16 cellular contexts compared by ENCODE assay signal in genomic region chr6:100553243-100553642, GRCh38.
DNase-seq lines count a peak whose midpoint lies in the region; ATAC-seq lines count a peak whose summit lies in the region.
"Had no signal": no experiment of that assay in that cellular context is flagged by ENCODE, and none has a peak within 500 bp of the region (broad histone marks: within the 10 kb centered on the region; RNA-seq: fewer than 3 reads in every experiment).

No MANE protein-coding gene starts in this region.

- ATAC-seq in HG03520 (IDR thresholded peaks at IDR 0.05; ENCODE audit: unreplicated experiment): no peak
- ATAC-seq: A549; activated CD4-positive, alpha-beta T cell treated with anti-CD3 and anti-CD28 coated beads for 36 hours had no signal

- peak; percentile 7 for DNase-seq in NCI-H2196 (lab: John Stamatoyannopoulos, UW; ENCODE audit: unreplicated experiment)
- no peak for DNase-seq in NCI-H2196 treated with DMSO at 0.1 percent for 48 hours (lab: John Stamatoyannopoulos, UW; ENCODE audit: unreplicated experiment)
- DNase-seq in NCI-H146 (lab: John Stamatoyannopoulos, UW): peak; percentile 98
- peak; percentile 2 for DNase-seq in SK-N-DZ (ENCODE audit: low spot score)
- peak; percentile 2 for DNase-seq in retina
- DNase-seq in NK-92 treated with Interleukin-12 subunit alpha and Interleukin-12 subunit beta, amount 100 ng/mL, for 24 hours (lab: John Stamatoyannopoulos, UW): no peak
- DNase-seq in ecto neural progenitor cell (ENCODE audit: low spot score): no peak
- DNase-seq: activated CD4-positive, alpha-beta T cell treated with anti-CD3 and anti-CD28 coated beads for 36 hours; brain microvascular endothelial cell; foreskin melanocyte; GDM1; kidney glomerular epithelial cell; NCI-H2107; SW 1271 had no signal

Comparison
In these comparisons a context has a peak if more than half of its experiments do, and no peak if none do; other contexts are left out.
1. DNase-seq: peak in NCI-H2196 (single experiment), NCI-H146 (single experiment), SK-N-DZ (single experiment) and retina (single experiment); none in NCI-H2196 treated with DMSO at 0.1 percent for 48 hours (single experiment), NK-92 treated with Interleukin-12 subunit alpha and Interleukin-12 subunit beta, amount 100 ng/mL, for 24 hours (single experiment) and ecto neural progenitor cell (single experiment).